ENCODE assay signal across 1 cellular context in genomic region chr12:32052300-32052691, GRCh38.
TF ChIP-seq lines count a peak whose summit lies in the region.

No MANE protein-coding gene starts in this region.

TF ChIP-seq in IMR-90, 13 proteins besides CTCF, POLR2A, EP300 and RAD21:
- TF ChIP-seq BHLHE40 (IDR thresholded peaks at IDR 0.05; ENCODE audit: low read depth, low read length) (no peak), USF2 (IDR thresholded peaks at IDR 0.05; ENCODE audit: low read depth, low read length) (no peak), SMC3 (IDR thresholded peaks at IDR 0.05; ENCODE audit: low read depth, low read length) (no peak), MXI1 (IDR thresholded peaks at IDR 0.05; ENCODE audit: borderline replicate concordance, low read depth, low read length) (no peak), ELK1 (IDR thresholded peaks at IDR 0.05; ENCODE audit: borderline replicate concordance, low read depth, low read length) (no peak), CEBPB (IDR thresholded peaks at IDR 0.05; ENCODE audit: low read depth, low read length) (no peak), FOS (IDR thresholded peaks at IDR 0.05; ENCODE audit: low read depth, low read length) (no peak), NFE2L2 (IDR thresholded peaks at IDR 0.05; ENCODE audit: low read depth, low read length) (no peak), RCOR1 (IDR thresholded peaks at IDR 0.05; ENCODE audit: insufficient replicate concordance, low read length) (no peak), MAZ (IDR thresholded peaks at IDR 0.05; ENCODE audit: borderline replicate concordance, low read depth, low read length) (no peak), CHD1 (IDR thresholded peaks at IDR 0.05; ENCODE audit: low read depth, low read length) (no peak), RFX5 (IDR thresholded peaks at IDR 0.05; ENCODE audit: low read depth, low read length) (no peak), MAFK (IDR thresholded peaks at IDR 0.05; ENCODE audit: low read depth, low read length) (no peak)
